Comparison of ENCODE assay signal across 9 cellular contexts in the genomic region with DNA sequence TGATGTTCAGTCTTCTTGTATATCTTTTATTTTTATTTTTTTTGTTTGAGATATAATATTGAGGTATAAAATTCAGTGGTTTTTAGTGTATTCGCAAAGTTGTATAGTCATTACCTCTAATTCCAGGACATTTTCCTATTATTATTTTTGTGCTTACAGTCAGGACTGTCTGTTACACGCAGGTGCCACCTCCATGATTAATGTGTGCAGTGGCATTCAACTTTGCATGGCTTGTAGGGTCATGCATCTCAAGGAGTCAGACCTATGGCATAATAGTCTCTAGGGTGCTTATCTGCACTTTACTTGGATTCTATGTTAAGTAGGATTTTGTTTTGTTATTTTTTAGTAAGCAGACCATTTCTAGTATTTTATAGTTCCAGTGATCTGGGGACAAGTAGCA. TPM values are rescaled to one million over a fixed set of nuclear protein-coding genes. Genes with fewer than 3 reads are reported as not detected.
DNase-seq lines count a peak whose midpoint lies in the region; ATAC-seq and TF ChIP-seq lines count a peak whose summit lies in the region.
"Had no signal": no experiment of that assay in that cellular context is flagged by ENCODE, and none has a peak within 500 bp of the region (broad histone marks: within the 10 kb centered on the region; RNA-seq: fewer than 3 reads in every experiment).

No MANE protein-coding gene starts in this region.

- H3K4me1 ChIP-seq in PC-3 (ENCODE audit: insufficient read depth, low read length) (peaks cover 16% of the 10 kb centered on the region), esophagus (ENCODE audit: control insufficient read depth in 2 of 2, insufficient read depth in 2 of 2, low read length in 1 of 2) (no peaks in the 10 kb centered on the region), parathyroid adenoma (peaks cover 6% of the 10 kb centered on the region)

- CTCF ChIA-PET in PC-3 (lab: Charles Lee): interaction anchor here (1.8 kb wide), 1 partner anchor 19 kb away, joined by 6 read pairs; no protein-coding TSS in a partner anchor

- WGBS in esophagus, 2 donors: 29 to 32% methylated on average over 2 of the region's 2 CpGs

- 0 out of 2 replicates have a peak, but pooled peaks cover 7% of the 10 kb centered on the region for H4K20me1 ChIP-seq in PC-3 (ENCODE audit: low read length)

- H3K9me2 ChIP-seq in PC-3 (replicated peaks; ENCODE audit: low read length): no peaks in the 10 kb centered on the region

- no peaks in the 10 kb centered on the region for H3F3A ChIP-seq in PC-3 (ENCODE audit: low read length, unreplicated experiment)

- POLR2A ChIA-PET in PC-3 (lab: Charles Lee; ENCODE audit: unreplicated experiment): no interaction called here

- H3K4me2 ChIP-seq in PC-3 (ENCODE audit: low read length) (peak overlapping the region; percentile 93), parathyroid adenoma (ENCODE audit: low read length) (peak overlapping the region; percentile 85)

- H3K9me3 ChIP-seq in PC-3 (ENCODE audit: low read length): no peaks in the 10 kb centered on the region
- H3K9me3 ChIP-seq in esophagus (ENCODE audit: control insufficient read depth in 2 of 2, insufficient read depth in 1 of 2, low read depth in 1 of 2, low read length in 1 of 2): no peaks in the 10 kb centered on the region
- no peaks in the 10 kb centered on the region for H3K9me3 ChIP-seq in parathyroid adenoma (ENCODE audit: control insufficient read depth, low read length)

- H3K9ac ChIP-seq in PC-3 (ENCODE audit: low read length): peak overlapping the region; percentile 92
- H3K9ac ChIP-seq in parathyroid adenoma: no peak overlapping the region

- intact Hi-C loops in PC-3 (cut with micrococcal nuclease): no loop called here

- TF ChIP-seq CTCF in GM06990 (IDR thresholded peaks at IDR 0.05; ENCODE audit: insufficient read depth, low read length, poor library complexity, severe bottlenecking) (no peak), PC-3 (conservative IDR thresholded peaks at IDR 0.05; ENCODE audit: low read depth, low read length) (no peak), parathyroid adenoma (IDR thresholded peaks at IDR 0.05) (no peak)

- BruUV-seq in PC-3 (replicated peaks; lab: Mats Ljungman, UMichigan): TSS peak; percentile 36

- no peak for DNase-seq in GM06990 (ENCODE audit: extremely low read depth, insufficient read length)
- DNase-seq in PC-3: no peak
- DNase-seq in glomerular visceral epithelial cell (ENCODE audit: extremely low spot score): no peak
- DNase-seq in activated CD8-positive, alpha-beta memory T cell treated with anti-CD3 and anti-CD28 coated beads, Interleukin-2, amount 50 U/mL, for 48 hours: no peak
- no peak for DNase-seq in GM03348 (ENCODE audit: low spot score)

- H3K36me3 ChIP-seq in GM06990 (ENCODE audit: control insufficient read depth, insufficient read depth, low read length): peaks cover 4% of the 10 kb centered on the region
- H3K36me3 ChIP-seq in PC-3 (ENCODE audit: low read depth, low read length): peaks cover 16% of the 10 kb centered on the region
- peaks cover 0 to 4% of the 10 kb centered on the region in 2 donors for H3K36me3 ChIP-seq in esophagus (ENCODE audit: control insufficient read depth in 2 of 2, insufficient read depth in 2 of 2, low read length in 1 of 2)
- H3K36me3 ChIP-seq in parathyroid adenoma (ENCODE audit: control insufficient read depth, insufficient read depth, low read length): no peaks in the 10 kb centered on the region

- peak overlapping the region; percentile 78 for H3K4me3 ChIP-seq in GM06990 (replicated peaks; ENCODE audit: low read depth, low read length)
- H3K4me3 ChIP-seq in PC-3 (ENCODE audit: low read length): peak overlapping the region; percentile 98
- H3K4me3 ChIP-seq in esophagus (ENCODE audit: low read depth in 1 of 2, low read length in 2 of 2): peak overlapping the region; percentile 80 to 96
- H3K4me3 ChIP-seq in parathyroid adenoma (ENCODE audit: low read depth, low read length): peak overlapping the region; percentile 91

- H3K27me3 ChIP-seq in GM06990 (replicated peaks; ENCODE audit: control insufficient read depth, insufficient read depth, low read length) (no peaks in the 10 kb centered on the region), PC-3 (ENCODE audit: low read length) (no peaks in the 10 kb centered on the region), esophagus (ENCODE audit: control insufficient read depth in 1 of 2, insufficient read depth in 2 of 2, low read length in 2 of 2) (no peaks in the 10 kb centered on the region), parathyroid adenoma (ENCODE audit: control insufficient read depth, insufficient read depth, low read length) (no peaks in the 10 kb centered on the region)

- H3K79me2 ChIP-seq in PC-3 (ENCODE audit: low read length) (peaks cover 33% of the 10 kb centered on the region), parathyroid adenoma (no peaks in the 10 kb centered on the region)

- H3K27ac ChIP-seq in PC-3 (ENCODE audit: low read length): no peak overlapping the region
- no peak overlapping the region for H3K27ac ChIP-seq in esophagus (ENCODE audit: low read depth in 2 of 2, low read length in 1 of 2)
- H3K27ac ChIP-seq in parathyroid adenoma: no peak overlapping the region

- H2AFZ ChIP-seq in PC-3 (ENCODE audit: low read length) (peak overlapping the region; percentile 94; the same call in 1 of the 2 replicates), parathyroid adenoma (peak overlapping the region; percentile 80)

- no peak for ATAC-seq in PC-3
- no peak for ATAC-seq in GM19023 (IDR thresholded peaks at IDR 0.05; ENCODE audit: unreplicated experiment)

RNA-seq across cellular contexts. Expression of a gene that starts 1.0 kb away (rescaled TPM):
- total RNA-seq in PC-3 (2014; rRNA removed): 20.0 and 21.9 TPM in 2 replicates
- 10 to 100 TPM; 11.1 to 15.9 TPM for polyA plus RNA-seq in esophagus

RNA-seq across cellular contexts. Expression of a gene that starts 56.7 kb away (rescaled TPM):
- 999 and 1,007 TPM in 2 replicates for total RNA-seq in PC-3 (2014; rRNA removed)
- polyA plus RNA-seq in esophagus: 100 to 1,000 TPM; 256 to 324 TPM

RNA-seq across cellular contexts. Expression of a gene that starts 58.5 kb away (rescaled TPM):
- 0.29 TPM in 1 of 2 replicates, not detected in the other for total RNA-seq in PC-3 (2014; rRNA removed)
- 1 to 10 TPM; 5.7 to 8.6 TPM for polyA plus RNA-seq in esophagus
- total RNA-seq: activated CD8-positive, alpha-beta memory T cell treated with anti-CD3 and anti-CD28 coated beads for 36 hours had no signal
